In genomic region chr1:21914880-21915640, GRCh38 we compare ENCODE assay signal across 11 cellular contexts. TPM values are rescaled to one million over a fixed set of nuclear protein-coding genes. Genes with fewer than 3 reads are reported as not detected.
A peak's percentile ranks its signal among the peaks of the same experiment; 100 is the strongest.
DNase-seq lines count a peak whose midpoint lies in the region; ATAC-seq, FAIRE-seq and TF ChIP-seq lines count a peak whose summit lies in the region.
"Had no signal": no experiment of that assay in that cellular context is flagged by ENCODE, and none has a peak within 500 bp of the region (broad histone marks: within the 10 kb centered on the region; RNA-seq: fewer than 3 reads in every experiment).

No MANE protein-coding gene starts in this region.

- H3K4me3 ChIP-seq in Caco-2 (ENCODE audit: low read depth, low read length) (no peak overlapping the region), esophagus muscularis mucosa (peak overlapping the region in 1 of 4 donors; percentile 4), parathyroid adenoma (ENCODE audit: low read depth, low read length) (no peak overlapping the region)

- no peak for TF ChIP-seq POLR2A in esophagus muscularis mucosa (IDR thresholded peaks at IDR 0.05; ENCODE audit: low read depth)
- TF ChIP-seq POLR2A in GM12891 (IDR thresholded peaks at IDR 0.05; ENCODE audit: low read depth, low read length): no peak

- TF ChIP-seq EP300 in esophagus muscularis mucosa (IDR thresholded peaks at IDR 0.05): no peak

- 20% methylated on average over 8 of the region's 21 CpGs for WGBS in esophagus muscularis mucosa

- DNase-seq in Caco-2 (no peak), NCI-H2196 treated with DMSO at 0.1 percent for 48 hours (lab: John Stamatoyannopoulos, UW; ENCODE audit: unreplicated experiment) (peak; percentile 54), esophagus muscularis mucosa (ENCODE audit: extremely low spot score) (no peak), GM12891 (ENCODE audit: insufficient read length, low spot score) (no peak), NCI-H2107 treated with DMSO at 0.1 percent for 48 hours (lab: John Stamatoyannopoulos, UW; ENCODE audit: unreplicated experiment) (no peak), T-cell (no peak)
- DNase-seq: dorsolateral prefrontal cortex; kidney glomerular epithelial cell; stimulated activated CD4-positive, alpha-beta T cell treated with anti-CD3 and anti-CD28 coated beads, Interleukin-2, amount 100 ng/mL, for 24 hours had no signal

- TF ChIP-seq CTCF in Caco-2 (IDR thresholded peaks at IDR 0.05; ENCODE audit: insufficient read depth in 1 of 2, low read depth in 1 of 2, low read length in 1 of 2, severe bottlenecking in 1 of 2, unreplicated experiment in 1 of 2) (no peak), esophagus muscularis mucosa (IDR thresholded peaks at IDR 0.05) (no peak), parathyroid adenoma (IDR thresholded peaks at IDR 0.05) (no peak)

- no peak for FAIRE-seq in GM12891 (lab: Jason Lieb, UNC)

- H3K27ac ChIP-seq in esophagus muscularis mucosa (replicated peaks in 1 of 4) (peak overlapping the region; percentile 93 to 99 (median 98)), parathyroid adenoma (peak overlapping the region; percentile 51)

- CTCF ChIA-PET in Caco-2 (lab: Charles Lee): no interaction called here
- CTCF ChIA-PET in T-cell (lab: Charles Lee): interaction anchor here in 1 of 2 donors (0.6 kb wide), 1 partner anchor 391 kb away, joined by 3 read pairs; no protein-coding TSS in a partner anchor

- H3K27ac Mint-ChIP-seq in Caco-2 (ENCODE audit: unreplicated experiment) (peak overlapping the region; percentile 83), T-cell (peak overlapping the region in 1 of 2 donors; percentile 22)

- peaks cover 38% of the 10 kb centered on the region for H3K4me1 Mint-ChIP-seq in Caco-2 (ENCODE audit: low read depth, unreplicated experiment)
- H3K4me1 Mint-ChIP-seq in T-cell: peaks cover 3 to 4% (median 3%) of the 10 kb centered on the region in 3 donors

- no peaks in the 10 kb centered on the region for H3K27me3 Mint-ChIP-seq in Caco-2 (ENCODE audit: insufficient read depth, unreplicated experiment)
- H3K27me3 Mint-ChIP-seq in T-cell: no peaks in the 10 kb centered on the region

- H3K27me3 ChIP-seq in Caco-2 (replicated peaks; ENCODE audit: control insufficient read depth, insufficient read depth, low read length) (no peaks in the 10 kb centered on the region), esophagus muscularis mucosa (no peaks in the 10 kb centered on the region), parathyroid adenoma (ENCODE audit: control insufficient read depth, insufficient read depth, low read length) (no peaks in the 10 kb centered on the region)
- H3K27me3 ChIP-seq: dorsolateral prefrontal cortex had no signal

- BruUV-seq in Caco-2 (replicated peaks; lab: Mats Ljungman, UMichigan): no TSS peak

- H3K4me1 ChIP-seq in Caco-2 (peaks cover 67% of the 10 kb centered on the region), esophagus muscularis mucosa (peaks cover 89 to 100% (median 99%) of the 10 kb centered on the region in 4 donors), parathyroid adenoma (peaks cover 13% of the 10 kb centered on the region)

- H3K4me3 Mint-ChIP-seq in Caco-2 (ENCODE audit: unreplicated experiment) (no peak overlapping the region), T-cell (no peak overlapping the region)

- H3K36me3 ChIP-seq in Caco-2 (ENCODE audit: control insufficient read depth, insufficient read depth, low read length) (no peaks in the 10 kb centered on the region; the same call in 1 of the 2 replicates), esophagus muscularis mucosa (peaks cover 0 to 18% (median 11%) of the 10 kb centered on the region in 4 donors), parathyroid adenoma (ENCODE audit: control insufficient read depth, insufficient read depth, low read length) (no peaks in the 10 kb centered on the region)

- POLR2A ChIA-PET in Caco-2 (lab: Charles Lee) (no interaction called here), T-cell (lab: Charles Lee) (interaction anchor here in 1 of 2 donors (0.5 kb wide), 1 partner anchor 103 kb away, joined by 3 read pairs; no protein-coding TSS in a partner anchor)

- no peak overlapping the region for H3K9ac ChIP-seq in parathyroid adenoma

- H3K36me3 Mint-ChIP-seq in Caco-2 (ENCODE audit: insufficient read depth, unreplicated experiment) (peaks cover 54% of the 10 kb centered on the region), T-cell (no peaks in the 10 kb centered on the region)

- H3K79me2 ChIP-seq in parathyroid adenoma: no peaks in the 10 kb centered on the region

- ATAC-seq in GM19463 (IDR thresholded peaks at IDR 0.05; ENCODE audit: unreplicated experiment): no peak
- no peak for ATAC-seq in T-cell (replicated peaks in 1 of 4)

- H3K9me3 ChIP-seq in Caco-2 (no peaks in the 10 kb centered on the region), esophagus muscularis mucosa (no peaks in the 10 kb centered on the region), parathyroid adenoma (ENCODE audit: control insufficient read depth, low read length) (no peaks in the 10 kb centered on the region)

- peak overlapping the region; percentile 28 for H3K4me2 ChIP-seq in parathyroid adenoma (ENCODE audit: low read length)

- peak overlapping the region; percentile 42 for H2AFZ ChIP-seq in parathyroid adenoma

- H3K9me3 Mint-ChIP-seq in Caco-2 (ENCODE audit: unreplicated experiment): no peaks in the 10 kb centered on the region
- no peaks in the 10 kb centered on the region for H3K9me3 Mint-ChIP-seq in T-cell

- intact Hi-C loops in Caco-2 (cut with micrococcal nuclease; ENCODE audit: unreplicated experiment) (no loop called here), esophagus muscularis mucosa (cut with DNase I) (no loop called here)

TF ChIP-seq in GM12891, 5 proteins besides CTCF, POLR2A, EP300 and RAD21:
- no peak for TF ChIP-seq POLR2AphosphoS5 (IDR thresholded peaks at IDR 0.05; ENCODE audit: low read depth, low read length)
- no peak for TF ChIP-seq POU2F2 (IDR thresholded peaks at IDR 0.05; ENCODE audit: low read depth, low read length)
- TF ChIP-seq SPI1 (IDR thresholded peaks at IDR 0.05; ENCODE audit: low read depth, low read length): no peak
- TF ChIP-seq TAF1 (IDR thresholded peaks at IDR 0.05; ENCODE audit: low read depth, low read length): no peak
- no peak for TF ChIP-seq PAX5 (IDR thresholded peaks at IDR 0.05; ENCODE audit: insufficient read depth, low read length, severe bottlenecking)
TF ChIP-seq in GM12891: peak in this region for 0.

RNA-seq across cellular contexts. Expression of gene HSPG2, which starts 22.1 kb away (rescaled TPM):
- total RNA-seq in Caco-2 (2022) (234 and 237 TPM in 2 replicates), esophagus muscularis mucosa (1,000 to 10,000 TPM in 1 of 4 donors, 100 to 1,000 TPM in 3; 414 to 1,199 (median 595) TPM), T-cell (1 to 10 TPM; 4.4 to 9.3 (median 7.9) TPM)
- polyA plus RNA-seq in GM12891 (2012; ENCODE audit: low read depth, missing spikeins): 5.2 TPM

Comparison
In these comparisons a context has a peak if more than half of its experiments do, and no peak if none do; other contexts are left out.
1. RNA of gene HSPG2, which starts 22.1 kb away (total RNA-seq): 414 to 1,199 TPM in esophagus muscularis mucosa and 234 to 237 TPM in Caco-2; 4.4 to 9.3 TPM in T-cell; every median in the first group is over 10 times any median in the second.